Comparison of ENCODE assay signal across 1 cellular context in the genomic region with DNA sequence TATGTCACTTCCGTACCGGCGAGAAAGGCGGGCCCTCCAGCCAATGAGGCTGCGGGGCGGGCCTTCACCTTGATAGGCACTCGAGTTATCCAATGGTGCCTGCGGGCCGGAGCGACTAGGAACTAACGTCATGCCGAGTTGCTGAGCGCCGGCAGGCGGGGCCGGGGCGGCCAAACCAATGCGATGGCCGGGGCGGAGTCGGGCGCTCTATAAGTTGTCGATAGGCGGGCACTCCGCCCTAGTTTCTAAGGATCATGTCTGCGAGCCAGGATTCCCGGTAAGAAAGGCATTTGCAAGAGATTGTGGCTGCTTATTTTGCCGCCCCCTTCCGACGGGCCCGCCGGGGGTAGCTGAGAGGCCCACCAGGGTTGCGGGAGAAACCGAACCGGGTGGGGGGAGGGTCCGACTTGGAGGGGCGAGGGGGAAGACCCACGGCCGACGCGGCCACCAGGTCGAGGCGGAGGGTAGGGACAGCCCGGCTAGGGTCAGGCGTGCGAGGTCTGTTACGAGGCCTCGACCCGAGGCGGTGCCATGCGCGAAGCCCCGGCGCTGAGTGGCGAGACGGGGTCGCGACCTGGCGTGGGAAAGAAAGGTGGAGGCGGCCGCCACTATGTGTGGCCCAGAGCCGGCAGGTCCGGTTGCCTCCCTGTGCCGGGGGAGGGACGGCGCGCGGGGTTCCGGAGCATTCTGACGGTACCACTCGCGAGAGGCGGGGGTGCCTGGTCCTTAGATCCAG.
TF ChIP-seq lines count a peak whose summit lies in the region.

No MANE protein-coding gene starts in this region.

TF ChIP-seq in K562, 482 proteins besides CTCF, POLR2A, EP300 and RAD21 (continued from another document and continues in another):
- TF ChIP-seq, protein P1, sequence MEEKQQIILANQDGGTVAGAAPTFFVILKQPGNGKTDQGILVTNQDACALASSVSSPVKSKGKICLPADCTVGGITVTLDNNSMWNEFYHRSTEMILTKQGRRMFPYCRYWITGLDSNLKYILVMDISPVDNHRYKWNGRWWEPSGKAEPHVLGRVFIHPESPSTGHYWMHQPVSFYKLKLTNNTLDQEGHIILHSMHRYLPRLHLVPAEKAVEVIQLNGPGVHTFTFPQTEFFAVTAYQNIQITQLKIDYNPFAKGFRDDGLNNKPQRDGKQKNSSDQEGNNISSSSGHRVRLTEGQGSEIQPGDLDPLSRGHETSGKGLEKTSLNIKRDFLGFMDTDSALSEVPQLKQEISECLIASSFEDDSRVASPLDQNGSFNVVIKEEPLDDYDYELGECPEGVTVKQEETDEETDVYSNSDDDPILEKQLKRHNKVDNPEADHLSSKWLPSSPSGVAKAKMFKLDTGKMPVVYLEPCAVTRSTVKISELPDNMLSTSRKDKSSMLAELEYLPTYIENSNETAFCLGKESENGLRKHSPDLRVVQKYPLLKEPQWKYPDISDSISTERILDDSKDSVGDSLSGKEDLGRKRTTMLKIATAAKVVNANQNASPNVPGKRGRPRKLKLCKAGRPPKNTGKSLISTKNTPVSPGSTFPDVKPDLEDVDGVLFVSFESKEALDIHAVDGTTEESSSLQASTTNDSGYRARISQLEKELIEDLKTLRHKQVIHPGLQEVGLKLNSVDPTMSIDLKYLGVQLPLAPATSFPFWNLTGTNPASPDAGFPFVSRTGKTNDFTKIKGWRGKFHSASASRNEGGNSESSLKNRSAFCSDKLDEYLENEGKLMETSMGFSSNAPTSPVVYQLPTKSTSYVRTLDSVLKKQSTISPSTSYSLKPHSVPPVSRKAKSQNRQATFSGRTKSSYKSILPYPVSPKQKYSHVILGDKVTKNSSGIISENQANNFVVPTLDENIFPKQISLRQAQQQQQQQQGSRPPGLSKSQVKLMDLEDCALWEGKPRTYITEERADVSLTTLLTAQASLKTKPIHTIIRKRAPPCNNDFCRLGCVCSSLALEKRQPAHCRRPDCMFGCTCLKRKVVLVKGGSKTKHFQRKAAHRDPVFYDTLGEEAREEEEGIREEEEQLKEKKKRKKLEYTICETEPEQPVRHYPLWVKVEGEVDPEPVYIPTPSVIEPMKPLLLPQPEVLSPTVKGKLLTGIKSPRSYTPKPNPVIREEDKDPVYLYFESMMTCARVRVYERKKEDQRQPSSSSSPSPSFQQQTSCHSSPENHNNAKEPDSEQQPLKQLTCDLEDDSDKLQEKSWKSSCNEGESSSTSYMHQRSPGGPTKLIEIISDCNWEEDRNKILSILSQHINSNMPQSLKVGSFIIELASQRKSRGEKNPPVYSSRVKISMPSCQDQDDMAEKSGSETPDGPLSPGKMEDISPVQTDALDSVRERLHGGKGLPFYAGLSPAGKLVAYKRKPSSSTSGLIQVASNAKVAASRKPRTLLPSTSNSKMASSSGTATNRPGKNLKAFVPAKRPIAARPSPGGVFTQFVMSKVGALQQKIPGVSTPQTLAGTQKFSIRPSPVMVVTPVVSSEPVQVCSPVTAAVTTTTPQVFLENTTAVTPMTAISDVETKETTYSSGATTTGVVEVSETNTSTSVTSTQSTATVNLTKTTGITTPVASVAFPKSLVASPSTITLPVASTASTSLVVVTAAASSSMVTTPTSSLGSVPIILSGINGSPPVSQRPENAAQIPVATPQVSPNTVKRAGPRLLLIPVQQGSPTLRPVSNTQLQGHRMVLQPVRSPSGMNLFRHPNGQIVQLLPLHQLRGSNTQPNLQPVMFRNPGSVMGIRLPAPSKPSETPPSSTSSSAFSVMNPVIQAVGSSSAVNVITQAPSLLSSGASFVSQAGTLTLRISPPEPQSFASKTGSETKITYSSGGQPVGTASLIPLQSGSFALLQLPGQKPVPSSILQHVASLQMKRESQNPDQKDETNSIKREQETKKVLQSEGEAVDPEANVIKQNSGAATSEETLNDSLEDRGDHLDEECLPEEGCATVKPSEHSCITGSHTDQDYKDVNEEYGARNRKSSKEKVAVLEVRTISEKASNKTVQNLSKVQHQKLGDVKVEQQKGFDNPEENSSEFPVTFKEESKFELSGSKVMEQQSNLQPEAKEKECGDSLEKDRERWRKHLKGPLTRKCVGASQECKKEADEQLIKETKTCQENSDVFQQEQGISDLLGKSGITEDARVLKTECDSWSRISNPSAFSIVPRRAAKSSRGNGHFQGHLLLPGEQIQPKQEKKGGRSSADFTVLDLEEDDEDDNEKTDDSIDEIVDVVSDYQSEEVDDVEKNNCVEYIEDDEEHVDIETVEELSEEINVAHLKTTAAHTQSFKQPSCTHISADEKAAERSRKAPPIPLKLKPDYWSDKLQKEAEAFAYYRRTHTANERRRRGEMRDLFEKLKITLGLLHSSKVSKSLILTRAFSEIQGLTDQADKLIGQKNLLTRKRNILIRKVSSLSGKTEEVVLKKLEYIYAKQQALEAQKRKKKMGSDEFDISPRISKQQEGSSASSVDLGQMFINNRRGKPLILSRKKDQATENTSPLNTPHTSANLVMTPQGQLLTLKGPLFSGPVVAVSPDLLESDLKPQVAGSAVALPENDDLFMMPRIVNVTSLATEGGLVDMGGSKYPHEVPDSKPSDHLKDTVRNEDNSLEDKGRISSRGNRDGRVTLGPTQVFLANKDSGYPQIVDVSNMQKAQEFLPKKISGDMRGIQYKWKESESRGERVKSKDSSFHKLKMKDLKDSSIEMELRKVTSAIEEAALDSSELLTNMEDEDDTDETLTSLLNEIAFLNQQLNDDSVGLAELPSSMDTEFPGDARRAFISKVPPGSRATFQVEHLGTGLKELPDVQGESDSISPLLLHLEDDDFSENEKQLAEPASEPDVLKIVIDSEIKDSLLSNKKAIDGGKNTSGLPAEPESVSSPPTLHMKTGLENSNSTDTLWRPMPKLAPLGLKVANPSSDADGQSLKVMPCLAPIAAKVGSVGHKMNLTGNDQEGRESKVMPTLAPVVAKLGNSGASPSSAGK (IDR thresholded peaks at IDR 0.05), result no peak
- TF ChIP-seq, protein P2, sequence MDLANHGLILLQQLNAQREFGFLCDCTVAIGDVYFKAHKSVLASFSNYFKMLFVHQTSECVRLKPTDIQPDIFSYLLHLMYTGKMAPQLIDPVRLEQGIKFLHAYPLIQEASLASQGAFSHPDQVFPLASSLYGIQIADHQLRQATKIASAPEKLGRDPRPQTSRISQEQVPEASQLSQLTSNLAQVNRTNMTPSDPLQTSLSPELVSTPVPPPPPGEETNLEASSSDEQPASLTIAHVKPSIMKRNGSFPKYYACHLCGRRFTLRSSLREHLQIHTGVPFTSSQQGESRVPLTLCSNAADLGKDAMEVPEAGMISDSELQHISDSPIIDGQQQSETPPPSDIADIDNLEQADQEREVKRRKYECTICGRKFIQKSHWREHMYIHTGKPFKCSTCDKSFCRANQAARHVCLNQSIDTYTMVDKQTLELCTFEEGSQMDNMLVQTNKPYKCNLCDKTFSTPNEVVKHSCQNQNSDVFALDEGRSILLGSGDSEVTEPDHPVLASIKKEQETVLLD (IDR thresholded peaks at IDR 0.05), result no peak
- TF ChIP-seq SMARCA5 (IDR thresholded peaks at IDR 0.05) (no peak), SMARCA4 (IDR thresholded peaks at IDR 0.05) (no peak), PHF20 (IDR thresholded peaks at IDR 0.05; ENCODE audit: partially characterized antibody) (no peak), MTA2 (IDR thresholded peaks at IDR 0.05; ENCODE audit: low read depth) (no peak), ARID1B (IDR thresholded peaks at IDR 0.05) (0 out of 2 replicates have a peak, but pooled peaks have one; percentile 10), RFX1 (IDR thresholded peaks at IDR 0.05) (peak; percentile 92), ZNF277 (CRISPR knock-in tag; IDR thresholded peaks at IDR 0.05; ENCODE audit: borderline replicate concordance) (no peak), FOSL1 (tag; conservative IDR thresholded peaks at IDR 0.05) (0 out of 2 replicates have a peak, but pooled peaks have one; percentile 22), MCM2 (IDR thresholded peaks at IDR 0.05; ENCODE audit: low read depth) (no peak), BACH1 (tag; IDR thresholded peaks at IDR 0.05) (no peak), RBM25 (IDR thresholded peaks at IDR 0.05; ENCODE audit: low read depth, low read length, severe bottlenecking) (peak; percentile 97), TCF7 (IDR thresholded peaks at IDR 0.05; ENCODE audit: borderline replicate concordance) (0 out of 2 replicates have a peak, but pooled peaks have one; percentile 47), CBX3 (IDR thresholded peaks at IDR 0.05; ENCODE audit: borderline replicate concordance in 1 of 2, low read length in 2 of 2) (0 out of 3 replicates have a peak, but pooled peaks of 1 of the 2 experiments have one; percentile 24), ZNF184 (CRISPR knock-in tag; IDR thresholded peaks at IDR 0.05) (no peak), CAMTA2 (CRISPR knock-in tag; conservative IDR thresholded peaks at IDR 0.05) (no peak), FOXM1 (IDR thresholded peaks at IDR 0.05; ENCODE audit: low read depth) (no peak), FOXM1 (CRISPR knock-in tag; IDR thresholded peaks at IDR 0.05; ENCODE audit: low read depth) (no peak), E4F1 (CRISPR knock-in tag; IDR thresholded peaks at IDR 0.05; ENCODE audit: borderline replicate concordance) (no peak), LARP7 (IDR thresholded peaks at IDR 0.05) (no peak), RFX7 (CRISPR knock-in tag; IDR thresholded peaks at IDR 0.05) (no peak), PHB2 (IDR thresholded peaks at IDR 0.05; ENCODE audit: low read depth) (no peak), DDX20 (tag; IDR thresholded peaks at IDR 0.05; ENCODE audit: low read depth) (no peak), THRAP3 (IDR thresholded peaks at IDR 0.05; ENCODE audit: borderline replicate concordance) (0 out of 2 replicates have a peak, but pooled peaks have one; percentile 41), ELF4 (CRISPR knock-in tag; IDR thresholded peaks at IDR 0.05) (0 out of 2 replicates have a peak, but pooled peaks have one; percentile 70), NR0B1 (IDR thresholded peaks at IDR 0.05; ENCODE audit: partially characterized antibody) (no peak), ZEB2 (IDR thresholded peaks at IDR 0.05) (no peak), ZNF408 (CRISPR knock-in tag; IDR thresholded peaks at IDR 0.05; ENCODE audit: low read depth) (no peak)
- TF ChIP-seq, protein P3, sequence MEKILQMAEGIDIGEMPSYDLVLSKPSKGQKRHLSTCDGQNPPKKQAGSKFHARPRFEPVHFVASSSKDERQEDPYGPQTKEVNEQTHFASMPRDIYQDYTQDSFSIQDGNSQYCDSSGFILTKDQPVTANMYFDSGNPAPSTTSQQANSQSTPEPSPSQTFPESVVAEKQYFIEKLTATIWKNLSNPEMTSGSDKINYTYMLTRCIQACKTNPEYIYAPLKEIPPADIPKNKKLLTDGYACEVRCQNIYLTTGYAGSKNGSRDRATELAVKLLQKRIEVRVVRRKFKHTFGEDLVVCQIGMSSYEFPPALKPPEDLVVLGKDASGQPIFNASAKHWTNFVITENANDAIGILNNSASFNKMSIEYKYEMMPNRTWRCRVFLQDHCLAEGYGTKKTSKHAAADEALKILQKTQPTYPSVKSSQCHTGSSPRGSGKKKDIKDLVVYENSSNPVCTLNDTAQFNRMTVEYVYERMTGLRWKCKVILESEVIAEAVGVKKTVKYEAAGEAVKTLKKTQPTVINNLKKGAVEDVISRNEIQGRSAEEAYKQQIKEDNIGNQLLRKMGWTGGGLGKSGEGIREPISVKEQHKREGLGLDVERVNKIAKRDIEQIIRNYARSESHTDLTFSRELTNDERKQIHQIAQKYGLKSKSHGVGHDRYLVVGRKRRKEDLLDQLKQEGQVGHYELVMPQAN (IDR thresholded peaks at IDR 0.05; ENCODE audit: borderline replicate concordance), result 0 out of 2 replicates have a peak, but pooled peaks have one; percentile 17
- TF ChIP-seq, protein P4, sequence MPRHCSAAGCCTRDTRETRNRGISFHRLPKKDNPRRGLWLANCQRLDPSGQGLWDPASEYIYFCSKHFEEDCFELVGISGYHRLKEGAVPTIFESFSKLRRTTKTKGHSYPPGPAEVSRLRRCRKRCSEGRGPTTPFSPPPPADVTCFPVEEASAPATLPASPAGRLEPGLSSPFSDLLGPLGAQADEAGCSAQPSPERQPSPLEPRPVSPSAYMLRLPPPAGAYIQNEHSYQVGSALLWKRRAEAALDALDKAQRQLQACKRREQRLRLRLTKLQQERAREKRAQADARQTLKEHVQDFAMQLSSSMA (CRISPR knock-in tag; IDR thresholded peaks at IDR 0.05), result no peak
- TF ChIP-seq, protein P5, sequence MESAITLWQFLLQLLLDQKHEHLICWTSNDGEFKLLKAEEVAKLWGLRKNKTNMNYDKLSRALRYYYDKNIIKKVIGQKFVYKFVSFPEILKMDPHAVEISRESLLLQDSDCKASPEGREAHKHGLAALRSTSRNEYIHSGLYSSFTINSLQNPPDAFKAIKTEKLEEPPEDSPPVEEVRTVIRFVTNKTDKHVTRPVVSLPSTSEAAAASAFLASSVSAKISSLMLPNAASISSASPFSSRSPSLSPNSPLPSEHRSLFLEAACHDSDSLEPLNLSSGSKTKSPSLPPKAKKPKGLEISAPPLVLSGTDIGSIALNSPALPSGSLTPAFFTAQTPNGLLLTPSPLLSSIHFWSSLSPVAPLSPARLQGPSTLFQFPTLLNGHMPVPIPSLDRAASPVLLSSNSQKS (CRISPR knock-in tag; IDR thresholded peaks at IDR 0.05), result no peak
